ENCODE assay signal across 19 cellular contexts in genomic region chr4:39320381-39321115, GRCh38. TPM values are rescaled to one million over a fixed set of nuclear protein-coding genes. Genes with fewer than 3 reads are reported as not detected.
A peak's percentile ranks its signal among the peaks of the same experiment; 100 is the strongest.
DNase-seq lines count a peak whose midpoint lies in the region; ATAC-seq, FAIRE-seq and TF ChIP-seq lines count a peak whose summit lies in the region.
"Had no signal": no experiment of that assay in that cellular context is flagged by ENCODE, and none has a peak within 500 bp of the region (broad histone marks: within the 10 kb centered on the region; RNA-seq: fewer than 3 reads in every experiment).

No MANE protein-coding gene starts in this region.

- H3K9me3 ChIP-seq in breast epithelium = no peaks in the 10 kb centered on the region
- no peaks in the 10 kb centered on the region for H3K9me3 ChIP-seq in astrocyte (ENCODE audit: insufficient read depth, low read depth, low read length)
- no peaks in the 10 kb centered on the region for H3K9me3 ChIP-seq in testis
- no peaks in the 10 kb centered on the region for H3K9me3 ChIP-seq in upper lobe of left lung
- no peaks in the 10 kb centered on the region for H3K9me3 ChIP-seq in gastrocnemius medialis
- H3K9me3 ChIP-seq: colonic mucosa, lower lobe of right lung, thyroid gland had no signal

- peaks cover 7% of the 10 kb centered on the region for H3K4me1 Mint-ChIP-seq in MCF 10A (ENCODE audit: insufficient read depth, unreplicated experiment)
- peaks cover 11% of the 10 kb centered on the region for H3K4me1 Mint-ChIP-seq in astrocyte (ENCODE audit: low read depth, unreplicated experiment)

- ATAC-seq in foreskin keratinocyte = peak; percentile 18
- ATAC-seq in upper lobe of left lung (ENCODE audit: low FRiP score in 2 of 2) = no peak
- no peak for ATAC-seq in gastrocnemius medialis
- ATAC-seq: lower lobe of right lung, right cardiac atrium had no signal

- no peak overlapping the region for H2AFZ ChIP-seq in astrocyte (ENCODE audit: low read depth, low read length)

- FAIRE-seq in astrocyte (lab: Jason Lieb, UNC) = peak; percentile 92
- FAIRE-seq: GM18507 had no signal

- CTCF ChIA-PET in MCF 10A (lab: Yijun Ruan, JAX) = interaction anchor here (0.6 to 0.7 kb wide), 2 partner anchors 10 to 334 kb away, joined by 3 read pairs; no protein-coding TSS in a partner anchor

- H3K9me3 Mint-ChIP-seq in MCF 10A (ENCODE audit: unreplicated experiment) (no peaks in the 10 kb centered on the region), astrocyte (ENCODE audit: unreplicated experiment) (no peaks in the 10 kb centered on the region)

- H3K27ac ChIP-seq in breast epithelium (no peak overlapping the region), astrocyte (ENCODE audit: low read depth, low read length) (peak overlapping the region; percentile 78), foreskin keratinocyte (peak overlapping the region; percentile 87), testis (peak overlapping the region; percentile 11 to 46), upper lobe of left lung (no peak overlapping the region), gastrocnemius medialis (no peak overlapping the region)
- H3K27ac ChIP-seq: colonic mucosa, lower lobe of right lung, thyroid gland had no signal

- no peaks in the 10 kb centered on the region for H3K27me3 ChIP-seq in breast epithelium
- no peaks in the 10 kb centered on the region for H3K27me3 ChIP-seq in astrocyte (ENCODE audit: insufficient read depth, low read length)
- no peaks in the 10 kb centered on the region for H3K27me3 ChIP-seq in foreskin keratinocyte
- no peaks in the 10 kb centered on the region for H3K27me3 ChIP-seq in testis
- no peaks in the 10 kb centered on the region for H3K27me3 ChIP-seq in upper lobe of left lung
- no peaks in the 10 kb centered on the region for H3K27me3 ChIP-seq in gastrocnemius medialis
- H3K27me3 ChIP-seq: colonic mucosa, thyroid gland had no signal

- H3K4me1 ChIP-seq in breast epithelium (no peaks in the 10 kb centered on the region), astrocyte (ENCODE audit: insufficient read depth, low read length) (peaks cover 19% of the 10 kb centered on the region), foreskin keratinocyte (peaks cover 23% of the 10 kb centered on the region), testis (peaks cover 7% of the 10 kb centered on the region), upper lobe of left lung (no peaks in the 10 kb centered on the region), gastrocnemius medialis (no peaks in the 10 kb centered on the region)
- H3K4me1 ChIP-seq: colonic mucosa, lower lobe of right lung, thyroid gland had no signal

- H4K20me1 ChIP-seq in astrocyte (ENCODE audit: insufficient read depth, low read length) = no peaks in the 10 kb centered on the region

- TF ChIP-seq POLR2A in breast epithelium (IDR thresholded peaks at IDR 0.05) = no peak
- TF ChIP-seq POLR2A in testis (IDR thresholded peaks at IDR 0.05) = no peak
- no peak for TF ChIP-seq POLR2A in upper lobe of left lung (IDR thresholded peaks at IDR 0.05)
- TF ChIP-seq POLR2A in gastrocnemius medialis (IDR thresholded peaks at IDR 0.05) = no peak

- peak; percentile 22 for DNase-seq in MCF 10A (ENCODE audit: unreplicated experiment)
- no peak for DNase-seq in breast epithelium (ENCODE audit: low spot score in 2 of 2)
- peak; percentile 49 for DNase-seq in astrocyte (ENCODE audit: low read depth)
- DNase-seq in foreskin keratinocyte = peak; percentile 13 to 33
- DNase-seq in testis = no peak
- no peak for DNase-seq in upper lobe of left lung
- DNase-seq in stimulated activated CD4-positive, alpha-beta T cell treated with anti-CD3 and anti-CD28 coated beads, Interleukin-4, amount 100 ng/mL, for 24 hours = no peak
- DNase-seq in gastrocnemius medialis = no peak
- DNase-seq: activated CD8-positive, alpha-beta memory T cell treated with anti-CD3 and anti-CD28 coated beads, Interleukin-2, amount 50 U/mL, for 4 hours; colonic mucosa; Kasumi-1; lower lobe of right lung; NCI-H187; NCI-H510A; right cardiac atrium; stimulated activated CD8-positive, alpha-beta memory T cell treated with anti-CD3 and anti-CD28 coated beads, Interleukin-4, amount 100 ng/mL, for 48 hours; thyroid gland had no signal

- H3K27me3 Mint-ChIP-seq in MCF 10A (ENCODE audit: insufficient read depth, unreplicated experiment) (no peaks in the 10 kb centered on the region), astrocyte (ENCODE audit: low read depth, unreplicated experiment) (no peaks in the 10 kb centered on the region)
- H3K27me3 Mint-ChIP-seq: activated naive CD8-positive, alpha-beta T cell had no signal

- no peak for TF ChIP-seq EP300 in upper lobe of left lung (IDR thresholded peaks at IDR 0.05)

- H3K4me3 ChIP-seq in breast epithelium (no peak overlapping the region), astrocyte (ENCODE audit: insufficient read depth, low read depth, low read length) (no peak overlapping the region), testis (no peak overlapping the region), upper lobe of left lung (no peak overlapping the region), gastrocnemius medialis (no peak overlapping the region)
- H3K4me3 ChIP-seq: colonic mucosa, lower lobe of right lung, thyroid gland had no signal

- no TSS peak for BruUV-seq in MCF 10A (replicated peaks; lab: Mats Ljungman, UMichigan)

- H3K4me2 ChIP-seq in astrocyte (ENCODE audit: low read length) = peak overlapping the region; percentile 54

- H3K36me3 ChIP-seq in breast epithelium (no peaks in the 10 kb centered on the region), astrocyte (ENCODE audit: insufficient read depth, low read length) (peaks cover 10% of the 10 kb centered on the region), testis (ENCODE audit: low read depth, missing control alignments) (no peaks in the 10 kb centered on the region), upper lobe of left lung (peaks cover 0 to 84% (median 18%) of the 10 kb centered on the region in 4 donors), gastrocnemius medialis (peaks cover 0 to 16% of the 10 kb centered on the region in 2 donors)
- H3K36me3 ChIP-seq: colonic mucosa had no signal

- POLR2A ChIA-PET in MCF 10A (lab: Yijun Ruan, JAX) = interaction anchor here (0.6 to 1.9 kb wide), 5 partner anchors 16 to 137 kb away, joined by 3 to 4 read pairs (median 3); partner anchors contain the start of gene RFC1

- H3K27ac Mint-ChIP-seq in MCF 10A (ENCODE audit: low read depth, unreplicated experiment) (peak overlapping the region; percentile 75), astrocyte (ENCODE audit: unreplicated experiment) (peak overlapping the region; percentile 88)
- H3K27ac Mint-ChIP-seq: activated naive CD8-positive, alpha-beta T cell had no signal

- intact Hi-C loops in MCF 10A (cut with micrococcal nuclease) = no loop called here
- intact Hi-C loops in breast epithelium (cut with DNase I; ENCODE audit: low total_unique reads) = no loop called here
- intact Hi-C loops in testis (cut with DNase I; ENCODE audit: low total_unique reads) = no loop called here
- intact Hi-C loops in gastrocnemius medialis (cut with DNase I; ENCODE audit: low total_unique reads) = no loop called here

- peak overlapping the region; percentile 39 for H3K9ac ChIP-seq in astrocyte (ENCODE audit: low read length)

- H3K79me2 ChIP-seq in astrocyte (ENCODE audit: insufficient read depth, low read length) = no peaks in the 10 kb centered on the region

- TF ChIP-seq CTCF in MCF 10A (IDR thresholded peaks at IDR 0.05; ENCODE audit: unreplicated experiment) (no peak), breast epithelium (IDR thresholded peaks at IDR 0.05) (no peak), astrocyte (IDR thresholded peaks at IDR 0.05; ENCODE audit: insufficient read depth, low read depth, low read length) (no peak), foreskin keratinocyte (conservative IDR thresholded peaks at IDR 0.05) (no peak), testis (IDR thresholded peaks at IDR 0.05) (no peak), upper lobe of left lung (IDR thresholded peaks at IDR 0.05) (no peak), gastrocnemius medialis (IDR thresholded peaks at IDR 0.05 in 4 of 5, conservative IDR thresholded peaks at IDR 0.05 in 1 of 5) (no peak)

- H3K36me3 Mint-ChIP-seq in MCF 10A (ENCODE audit: insufficient read depth, unreplicated experiment) (peaks cover 25% of the 10 kb centered on the region), astrocyte (ENCODE audit: low read depth, unreplicated experiment) (peaks cover 3% of the 10 kb centered on the region)

- no peak overlapping the region for H3K4me3 Mint-ChIP-seq in MCF 10A (ENCODE audit: unreplicated experiment)
- no peak overlapping the region for H3K4me3 Mint-ChIP-seq in astrocyte (ENCODE audit: unreplicated experiment)
- H3K4me3 Mint-ChIP-seq: activated naive CD8-positive, alpha-beta T cell had no signal

- in situ Hi-C loops in gastrocnemius medialis (cut with MboI; ENCODE audit: low sequenced_read_pairs in 4 of 4) = no loop called here

RNA-seq across cellular contexts. Expression of gene RFC1, which starts 45.6 kb away (rescaled TPM):
- total RNA-seq in MCF 10A (2022) (84.7 and 99.5 TPM in 2 replicates), breast epithelium (10 to 100 TPM; 39.3 to 43.6 (median 41.8) TPM), astrocyte (32.7 and 40.2 TPM in 2 replicates), foreskin keratinocyte (57.6 and 58.6 TPM in 2 replicates), testis (10 to 100 TPM; 29.5 to 34.9 TPM), upper lobe of left lung (100 to 1,000 TPM in 1 of 6 donors, 10 to 100 TPM in 5; 33.0 to 127 (median 44.4) TPM), gastrocnemius medialis (10 to 100 TPM; 13.9 to 47.9 (median 21.6) TPM)
- polyA plus RNA-seq in foreskin keratinocyte (15.3 and 20.4 TPM in 2 replicates), testis (ENCODE audit: insufficient read depth, low read depth, low replicate concordance) (26.9 TPM)

Comparison
In these comparisons a context has a peak if more than half of its experiments do, and no peak if none do; other contexts are left out.
1. DNase-seq: peak in MCF 10A (single experiment), astrocyte (single experiment) and foreskin keratinocyte (2 of 2); none in breast epithelium (0 of 2), testis (single experiment), upper lobe of left lung (0 of 2), stimulated activated CD4-positive, alpha-beta T cell treated with anti-CD3 and anti-CD28 coated beads, Interleukin-4, amount 100 ng/mL, for 24 hours (single experiment) and gastrocnemius medialis (0 of 2).
2. H3K27ac ChIP-seq: peak in astrocyte (single experiment), foreskin keratinocyte (single experiment) and testis (2 of 2); none in breast epithelium (0 of 2), upper lobe of left lung (0 of 4) and gastrocnemius medialis (0 of 4).